Comparison of ENCODE assay signal across 1 cellular context in genomic region chr17:48064638-48065037, GRCh38.
TF ChIP-seq lines count a peak whose summit lies in the region.

No MANE protein-coding gene starts in this region.

TF ChIP-seq in WTC11, 78 proteins besides CTCF, POLR2A, EP300 and RAD21 (continued from another document):
- no peak for TF ChIP-seq ARID4B (CRISPR knock-in tag; IDR thresholded peaks at IDR 0.05; ENCODE audit: borderline replicate concordance)
- no peak for TF ChIP-seq ATF3 (CRISPR knock-in tag; conservative IDR thresholded peaks at IDR 0.05)
- TF ChIP-seq ZNF671 (CRISPR knock-in tag; IDR thresholded peaks at IDR 0.05): no peak
- no peak for TF ChIP-seq OVOL2 (CRISPR knock-in tag; IDR thresholded peaks at IDR 0.05; ENCODE audit: borderline replicate concordance)
- no peak for TF ChIP-seq ATF2 (CRISPR knock-in tag; IDR thresholded peaks at IDR 0.05; ENCODE audit: borderline replicate concordance, low read depth)
- no peak for TF ChIP-seq CDX4 (CRISPR knock-in tag; IDR thresholded peaks at IDR 0.05; ENCODE audit: borderline replicate concordance)
- no peak for TF ChIP-seq CBFB (CRISPR knock-in tag; IDR thresholded peaks at IDR 0.05; ENCODE audit: low read depth)
- TF ChIP-seq IRF1 (CRISPR knock-in tag; IDR thresholded peaks at IDR 0.05): no peak
- no peak for TF ChIP-seq SMAD4 (CRISPR knock-in tag; IDR thresholded peaks at IDR 0.05)
- no peak for TF ChIP-seq NFATC4 (CRISPR knock-in tag; IDR thresholded peaks at IDR 0.05)
- TF ChIP-seq ZBTB43 (CRISPR knock-in tag; IDR thresholded peaks at IDR 0.05): no peak
- no peak for TF ChIP-seq PRDM15 (CRISPR knock-in tag; IDR thresholded peaks at IDR 0.05)
- TF ChIP-seq SMAD3 (CRISPR knock-in tag; IDR thresholded peaks at IDR 0.05; ENCODE audit: borderline replicate concordance): no peak
- no peak for TF ChIP-seq FOXJ3 (CRISPR knock-in tag; IDR thresholded peaks at IDR 0.05; ENCODE audit: borderline replicate concordance)
- TF ChIP-seq ZNF121 (CRISPR knock-in tag; IDR thresholded peaks at IDR 0.05): no peak
- TF ChIP-seq FOXP1 (CRISPR knock-in tag; IDR thresholded peaks at IDR 0.05; ENCODE audit: borderline replicate concordance): no peak
TF ChIP-seq in WTC11: peak in this region for 0.
